Comparison of ENCODE assay signal across 8 cellular contexts in the genomic region with DNA sequence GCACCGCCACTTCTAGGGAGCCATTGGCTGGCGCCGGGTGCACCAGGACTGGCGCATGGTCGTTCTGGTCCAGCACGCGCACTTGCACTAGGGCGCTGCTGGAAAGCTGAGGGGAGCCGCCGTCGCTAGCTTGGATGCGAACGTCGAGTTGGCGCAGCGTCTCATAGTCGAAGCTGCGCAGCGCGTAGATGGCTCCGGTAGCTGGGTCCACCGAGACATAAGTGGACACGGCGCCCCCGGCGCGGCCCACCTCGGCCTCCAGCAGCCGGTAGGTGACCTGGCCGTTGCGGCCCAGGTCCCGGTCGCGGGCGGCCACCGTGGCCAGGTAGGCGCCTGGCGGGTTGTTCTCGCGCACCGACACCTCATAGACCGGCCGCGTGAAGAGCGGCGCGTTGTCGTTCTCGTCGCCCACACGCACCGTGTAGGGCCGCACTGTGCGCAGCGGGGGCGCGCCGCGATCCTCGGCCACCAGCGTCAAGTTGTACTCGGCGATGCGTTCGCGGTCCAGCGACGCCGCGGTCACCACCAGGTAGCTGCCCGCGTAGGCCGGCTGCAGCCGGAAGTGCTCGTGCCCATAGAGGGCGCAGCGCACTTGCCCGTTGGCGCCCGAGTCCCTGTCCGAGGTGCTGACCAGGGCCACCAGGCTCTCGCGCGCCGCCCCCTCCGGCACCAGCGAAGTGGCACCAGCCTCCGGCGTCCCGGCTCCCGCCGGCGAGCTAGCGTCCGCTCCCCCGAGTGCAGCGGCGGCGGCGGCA.
A peak's percentile ranks its signal among the peaks of the same experiment; 100 is the strongest.
DNase-seq lines count a peak whose midpoint lies in the region; ATAC-seq and TF ChIP-seq lines count a peak whose summit lies in the region.

No MANE protein-coding gene starts in this region.

- DNase-seq in activated CD8-positive, alpha-beta memory T cell treated with anti-CD3 and anti-CD28 coated beads for 24 hours = peak; percentile 60
- no peak for DNase-seq in activated CD8-positive, alpha-beta memory T cell treated with anti-CD3 and anti-CD28 coated beads, Interleukin-2, amount 50 U/mL, for 4 hours
- DNase-seq in left kidney (ENCODE audit: low read depth, low spot score) (peak; percentile 94), tibial artery (peak in 1 of 2 donors; percentile 24), NCI-H2196 treated with DMSO at 0.1 percent for 48 hours (lab: John Stamatoyannopoulos, UW; ENCODE audit: unreplicated experiment) (no peak)

- TF ChIP-seq CTCF in tibial artery (IDR thresholded peaks at IDR 0.05) = peak; percentile 14 to 26

- no peaks in the 10 kb centered on the region for H3K36me3 ChIP-seq in tibial artery

- intact Hi-C loops in tibial artery (cut with DNase I; ENCODE audit: low total_unique reads) = no loop called here

- ATAC-seq in GM18868 (IDR thresholded peaks at IDR 0.05; ENCODE audit: unreplicated experiment) (no peak), GM19328 (IDR thresholded peaks at IDR 0.05; ENCODE audit: unreplicated experiment) (no peak)

- peaks cover 0 to 77% of the 10 kb centered on the region in 2 donors for H3K27me3 ChIP-seq in tibial artery

- H3K27ac ChIP-seq in cingulate gyrus (ENCODE audit: low read depth, low read length) = peak overlapping the region; percentile 10
- no peak overlapping the region for H3K27ac ChIP-seq in tibial artery

- H3K9me3 ChIP-seq in tibial artery = no peaks in the 10 kb centered on the region

- peak overlapping the region in 1 of 2 donors; percentile 8 for H3K4me3 ChIP-seq in tibial artery

- peaks cover 0 to 42% (median 28%) of the 10 kb centered on the region in 4 donors for H3K4me1 ChIP-seq in tibial artery

Comparison
In these comparisons a context has a peak if more than half of its experiments do, and no peak if none do; other contexts are left out.
1. DNase-seq: peak in activated CD8-positive, alpha-beta memory T cell treated with anti-CD3 and anti-CD28 coated beads for 24 hours (single experiment) and left kidney (single experiment); none in activated CD8-positive, alpha-beta memory T cell treated with anti-CD3 and anti-CD28 coated beads, Interleukin-2, amount 50 U/mL, for 4 hours (single experiment) and NCI-H2196 treated with DMSO at 0.1 percent for 48 hours (single experiment).